11 cellular contexts compared by ENCODE assay signal in the genomic region with DNA sequence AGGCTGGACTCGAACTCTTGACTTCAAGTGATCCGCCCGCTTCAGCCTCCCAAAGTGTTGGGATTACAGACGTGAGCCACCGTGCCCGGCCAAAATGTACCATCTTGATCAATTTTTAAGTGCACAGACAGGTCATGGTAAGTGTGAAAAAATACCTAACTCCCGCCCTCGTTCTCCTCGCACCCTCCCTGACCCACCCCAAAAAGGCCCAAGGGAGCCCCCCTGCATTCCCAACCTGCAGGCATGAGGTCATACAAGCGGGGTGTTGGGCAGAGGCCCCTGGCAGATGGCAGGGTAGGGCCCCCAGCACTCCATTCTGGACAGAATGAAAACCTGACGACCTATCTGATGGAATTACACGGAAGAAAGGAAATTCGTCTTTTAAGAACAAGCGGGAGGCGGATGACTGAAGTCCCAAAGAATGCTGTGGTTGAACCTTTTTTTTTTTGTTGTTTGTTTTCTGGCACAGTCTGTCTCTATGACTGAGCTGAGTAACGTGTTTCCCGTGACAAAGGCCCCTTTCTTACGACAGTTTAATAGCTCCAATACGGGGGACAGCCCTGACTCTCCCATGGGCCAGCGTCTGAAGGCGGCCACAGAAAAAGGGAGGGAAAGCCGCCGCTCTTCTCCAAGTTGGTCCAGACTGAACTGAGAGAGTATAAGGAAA.
DNase-seq lines count a peak whose midpoint lies in the region; ATAC-seq and TF ChIP-seq lines count a peak whose summit lies in the region.
"Had no signal": no experiment of that assay in that cellular context is flagged by ENCODE, and none has a peak within 500 bp of the region (broad histone marks: within the 10 kb centered on the region; RNA-seq: fewer than 3 reads in every experiment).

No MANE protein-coding gene starts in this region.

- DNase-seq in DMS53 (lab: John Stamatoyannopoulos, UW) (peak; percentile 12), DMS53 treated with DMSO at 0.1 percent for 48 hours (lab: John Stamatoyannopoulos, UW; ENCODE audit: unreplicated experiment) (no peak), astrocyte of the hippocampus (ENCODE audit: low read depth, low spot score) (peak; percentile 97), inferior parietal cortex (ENCODE audit: extremely low spot score) (peak; percentile 11), esophagus squamous epithelium (lab: John Stamatoyannopoulos, UW) (no peak)
- DNase-seq in activated naive CD4-positive, alpha-beta T cell treated with Interleukin-2 at 50 U/mL for 16 hours = no peak
- DNase-seq: kidney, NCI-H1092 had no signal

- H3K4me3 ChIP-seq in urinary bladder (ENCODE audit: low read depth, low read length) (no peak overlapping the region), esophagus squamous epithelium (no peak overlapping the region)

- ATAC-seq in GM18858 (IDR thresholded peaks at IDR 0.05; ENCODE audit: unreplicated experiment) = no peak

- no peak for TF ChIP-seq POLR2A in esophagus squamous epithelium (IDR thresholded peaks at IDR 0.05)

- intact Hi-C loops in esophagus squamous epithelium (cut with DNase I) = no loop called here

- H3K27ac ChIP-seq in urinary bladder (ENCODE audit: low read depth) (peak overlapping the region; percentile 19), esophagus squamous epithelium (peak overlapping the region in 1 of 4 donors; percentile 14)
- H3K27ac ChIP-seq: 22Rv1 had no signal

- no peaks in the 10 kb centered on the region for H3K27me3 ChIP-seq in esophagus squamous epithelium

- H3K36me3 ChIP-seq in urinary bladder (ENCODE audit: insufficient read depth) (no peaks in the 10 kb centered on the region), esophagus squamous epithelium (peaks cover 0 to 7% (median 0%) of the 10 kb centered on the region in 3 donors)

- H3K9me3 ChIP-seq in esophagus squamous epithelium = peaks cover 0 to 2% (median 0%) of the 10 kb centered on the region in 3 donors

- 70% methylated on average over 23 of the region's 23 CpGs for WGBS in urinary bladder
- WGBS in esophagus squamous epithelium, 2 donors = 75 to 78% methylated on average over 19 to 22 of the region's 23 CpGs

- H3K4me1 ChIP-seq in urinary bladder (ENCODE audit: insufficient read depth) = peaks cover 2% of the 10 kb centered on the region
- H3K4me1 ChIP-seq in esophagus squamous epithelium = peaks cover 0 to 21% (median 9%) of the 10 kb centered on the region in 3 donors

- no peak for TF ChIP-seq CTCF in esophagus squamous epithelium (IDR thresholded peaks at IDR 0.05)

Comparison
In these comparisons a context has a peak if more than half of its experiments do, and no peak if none do; other contexts are left out.
1. DNase-seq: peak in DMS53 (single experiment), astrocyte of the hippocampus (single experiment) and inferior parietal cortex (single experiment); none in DMS53 treated with DMSO at 0.1 percent for 48 hours (single experiment), activated naive CD4-positive, alpha-beta T cell treated with Interleukin-2 at 50 U/mL for 16 hours (single experiment) and esophagus squamous epithelium (single experiment).